9 cellular contexts compared by ENCODE assay signal in genomic region chr6:141483561-141484061, GRCh38.
DNase-seq lines count a peak whose midpoint lies in the region; ATAC-seq lines count a peak whose summit lies in the region.
"Had no signal": no experiment of that assay in that cellular context is flagged by ENCODE, and none has a peak within 500 bp of the region (broad histone marks: within the 10 kb centered on the region; RNA-seq: fewer than 3 reads in every experiment).

No MANE protein-coding gene starts in this region.

- H3K9me3 Mint-ChIP-seq in activated naive CD4-positive, alpha-beta T cell treated with anti-CD3 and anti-CD28 coated beads, Interleukin-2, amount 50 U/mL, for 72 hours: peaks cover 7 to 16% of the 10 kb centered on the region in 2 donors

- H3K4me1 ChIP-seq in BLaER1: peaks cover 54% of the 10 kb centered on the region

- peak overlapping the region; percentile 94 for H3K27ac ChIP-seq in BLaER1

- H3K9me3 ChIP-seq in BLaER1: peaks cover 33% of the 10 kb centered on the region

- H4K20me1 ChIP-seq in BLaER1: no peaks in the 10 kb centered on the region

- no peaks in the 10 kb centered on the region for H3K27me3 ChIP-seq in BLaER1

- peak; percentile 98 for DNase-seq in RPMI7951 (ENCODE audit: low read depth)
- peak in 1 of 2 donors; percentile 33 for DNase-seq in activated naive CD4-positive, alpha-beta T cell treated with anti-CD3 and anti-CD28 coated beads, Interleukin-2, amount 50 U/mL, for 72 hours (ENCODE audit: low spot score in 2 of 2)
- peak; percentile 20 for DNase-seq in hepatic stellate cell (ENCODE audit: low spot score)
- DNase-seq in stimulated activated CD4-positive, alpha-beta T cell treated with anti-CD3 and anti-CD28 coated beads, Interleukin-4, amount 100 ng/mL, for 4 hours: peak; percentile 5 to 50
- no peak for DNase-seq in mesenteric fat pad (ENCODE audit: low spot score)

- peaks cover 14 to 15% of the 10 kb centered on the region in 2 donors for H3K36me3 Mint-ChIP-seq in activated naive CD4-positive, alpha-beta T cell treated with anti-CD3 and anti-CD28 coated beads, Interleukin-2, amount 50 U/mL, for 72 hours

- peak overlapping the region; percentile 91 for H3K4me2 ChIP-seq in BLaER1

- peak overlapping the region; percentile 73 for H3K9ac ChIP-seq in BLaER1

- H3K4me3 ChIP-seq in BLaER1: peak overlapping the region; percentile 61
- H3K4me3 ChIP-seq: K562 had no signal

- peak overlapping the region; percentile 94 to 98 for H3K27ac Mint-ChIP-seq in activated naive CD4-positive, alpha-beta T cell treated with anti-CD3 and anti-CD28 coated beads, Interleukin-2, amount 50 U/mL, for 72 hours

- no peaks in the 10 kb centered on the region for H3K36me3 ChIP-seq in BLaER1

- peak; percentile 87 for ATAC-seq in GM19397 (IDR thresholded peaks at IDR 0.05; ENCODE audit: unreplicated experiment)
- peak; percentile 84 for ATAC-seq in HG03521 (IDR thresholded peaks at IDR 0.05; ENCODE audit: unreplicated experiment)
- peak; percentile 99 to 100 for ATAC-seq in activated naive CD4-positive, alpha-beta T cell treated with anti-CD3 and anti-CD28 coated beads, Interleukin-2, amount 50 U/mL, for 72 hours
- ATAC-seq: K562 had no signal
